1 cellular context compared by ENCODE assay signal in the genomic region with DNA sequence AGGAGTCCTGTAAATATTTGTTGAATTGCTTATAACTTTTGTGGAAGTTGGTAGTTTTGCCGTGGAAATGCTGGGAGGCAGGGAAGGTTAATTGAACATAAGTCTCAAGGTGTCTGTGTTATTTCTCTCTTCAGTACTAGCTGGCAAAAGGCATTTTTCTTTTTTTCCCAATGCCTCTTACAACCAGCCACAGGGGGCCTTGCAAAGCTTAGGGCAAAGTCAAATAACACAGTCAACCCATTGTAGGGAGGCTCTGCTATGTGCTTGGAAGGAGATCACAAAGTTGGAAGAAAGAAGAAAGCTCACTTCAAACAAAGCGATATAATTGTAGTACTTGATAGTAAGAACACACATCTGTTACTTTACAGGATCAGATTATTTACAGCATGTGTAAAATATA.
TF ChIP-seq lines count a peak whose summit lies in the region.

No MANE protein-coding gene starts in this region.

TF ChIP-seq in H1, 55 proteins besides CTCF, POLR2A, EP300 and RAD21:
- TF ChIP-seq GTF2F1 (IDR thresholded peaks at IDR 0.05; ENCODE audit: borderline replicate concordance, low read depth, low read length), result no peak
- TF ChIP-seq EZH2 (IDR thresholded peaks at IDR 0.05; ENCODE audit: low read depth, low read length, severe bottlenecking), result no peak
- no peak for TF ChIP-seq KDM1A (IDR thresholded peaks at IDR 0.05; ENCODE audit: borderline replicate concordance, low read length)
- no peak for TF ChIP-seq SP4 (IDR thresholded peaks at IDR 0.05; ENCODE audit: low read length)
- TF ChIP-seq PHF8 (conservative IDR thresholded peaks at IDR 0.05; ENCODE audit: low read depth, low read length), result no peak
- TF ChIP-seq, protein P1, sequence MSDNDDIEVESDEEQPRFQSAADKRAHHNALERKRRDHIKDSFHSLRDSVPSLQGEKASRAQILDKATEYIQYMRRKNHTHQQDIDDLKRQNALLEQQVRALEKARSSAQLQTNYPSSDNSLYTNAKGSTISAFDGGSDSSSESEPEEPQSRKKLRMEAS (IDR thresholded peaks at IDR 0.05), result no peak
- no peak for TF ChIP-seq CBX8 (IDR thresholded peaks at IDR 0.05; ENCODE audit: borderline replicate concordance, low read depth, low read length)
- no peak for TF ChIP-seq TEAD4 (IDR thresholded peaks at IDR 0.05; ENCODE audit: low read depth, low read length)
- no peak for TF ChIP-seq TAF1 (IDR thresholded peaks at IDR 0.05; ENCODE audit: low read depth, low read length)
- TF ChIP-seq, protein P2, sequence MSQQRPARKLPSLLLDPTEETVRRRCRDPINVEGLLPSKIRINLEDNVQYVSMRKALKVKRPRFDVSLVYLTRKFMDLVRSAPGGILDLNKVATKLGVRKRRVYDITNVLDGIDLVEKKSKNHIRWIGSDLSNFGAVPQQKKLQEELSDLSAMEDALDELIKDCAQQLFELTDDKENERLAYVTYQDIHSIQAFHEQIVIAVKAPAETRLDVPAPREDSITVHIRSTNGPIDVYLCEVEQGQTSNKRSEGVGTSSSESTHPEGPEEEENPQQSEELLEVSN (IDR thresholded peaks at IDR 0.05), result no peak
- no peak for TF ChIP-seq RFX5 (IDR thresholded peaks at IDR 0.05; ENCODE audit: borderline replicate concordance, low read depth, low read length)
